In genomic region chr4:102536768-102537167, GRCh38 we compare ENCODE assay signal across 19 cellular contexts.
"Had no signal": no experiment of that assay in that cellular context is flagged by ENCODE, and none has a peak within 500 bp of the region (broad histone marks: within the 10 kb centered on the region; RNA-seq: fewer than 3 reads in every experiment).

No MANE protein-coding gene starts in this region.

- H3K9me3 ChIP-seq: body of pancreas, SJSA1, suprapubic skin had no signal

- H3K4me3 Mint-ChIP-seq: naive B cell had no signal

- FAIRE-seq: TTC549 had no signal

- DNase-seq: activated naive CD4-positive, alpha-beta T cell treated with anti-CD3 and anti-CD28 coated beads, Interleukin-2, amount 50 U/mL, for 16 hours; amygdala; body of pancreas; central memory CD4-positive, alpha-beta T cell; glutamatergic neuron; left colon; naive B cell; stimulated activated CD4-positive, alpha-beta T cell treated with anti-CD3 and anti-CD28 coated beads, Interleukin-15, amount 100 ng/mL, for 24 hours; stimulated activated CD4-positive, alpha-beta T cell treated with anti-CD3 and anti-CD28 coated beads, Interleukin-4, amount 100 ng/mL, for 24 hours; stimulated activated CD8-positive, alpha-beta memory T cell treated with anti-CD3 and anti-CD28 coated beads, Interleukin-4, amount 100 ng/mL, for 48 hours; stimulated activated naive CD4-positive, alpha-beta T cell treated with Interleukin-2 at 50 U/mL for 16 hours; trophoblast cell had no signal

- H3K27me3 ChIP-seq: body of pancreas, foreskin keratinocyte, SJSA1, suprapubic skin had no signal

- ATAC-seq: body of pancreas had no signal

- H3K4me3 ChIP-seq: body of pancreas, coronary artery, lung, SJSA1, suprapubic skin had no signal

- H3K27ac ChIP-seq: body of pancreas, coronary artery, foreskin keratinocyte, parathyroid adenoma, suprapubic skin had no signal

- H3K4me1 ChIP-seq: body of pancreas, parathyroid adenoma had no signal

- H3K27me3 Mint-ChIP-seq: naive B cell had no signal

- H3K9me3 Mint-ChIP-seq: naive B cell had no signal
